In genomic region chr10:2631557-2631956, GRCh38 we compare ENCODE assay signal across 26 cellular contexts.
"Had no signal": no experiment of that assay in that cellular context is flagged by ENCODE, and none has a peak within 500 bp of the region (broad histone marks: within the 10 kb centered on the region; RNA-seq: fewer than 3 reads in every experiment).

No MANE protein-coding gene starts in this region.

- H3K27me3 Mint-ChIP-seq: activated CD4-positive, alpha-beta memory T cell treated with anti-CD3 and anti-CD28 coated beads, Interleukin-2, amount 10 ng/mL, durations not matched to agents 7 days and 5 days; activated naive CD4-positive, alpha-beta T cell treated with anti-CD3 and anti-CD28 coated beads, Interleukin-2, amount 10 ng/mL, durations not matched to agents 7 days and 5 days had no signal

- H3K36me3 ChIP-seq: brain microvascular endothelial cell, cardiac muscle cell had no signal

- H3K4me1 Mint-ChIP-seq: activated CD4-positive, alpha-beta memory T cell treated with anti-CD3 and anti-CD28 coated beads, Interleukin-2, amount 10 ng/mL, durations not matched to agents 7 days and 5 days; activated naive CD4-positive, alpha-beta T cell treated with anti-CD3 and anti-CD28 coated beads, Interleukin-2, amount 10 ng/mL, durations not matched to agents 7 days and 5 days; activated naive CD8-positive, alpha-beta T cell treated with anti-CD3 and anti-CD28 coated beads for 36 hours had no signal

- H3K4me2 ChIP-seq: SK-N-SH had no signal

- H3K4me3 Mint-ChIP-seq: activated CD4-positive, alpha-beta memory T cell treated with anti-CD3 and anti-CD28 coated beads, Interleukin-2, amount 10 ng/mL, durations not matched to agents 7 days and 5 days; activated naive CD4-positive, alpha-beta T cell treated with anti-CD3 and anti-CD28 coated beads, Interleukin-2, amount 10 ng/mL, durations not matched to agents 7 days and 5 days; activated naive CD8-positive, alpha-beta T cell treated with anti-CD3 and anti-CD28 coated beads for 36 hours had no signal

- H3K27ac Mint-ChIP-seq: activated CD4-positive, alpha-beta memory T cell treated with anti-CD3 and anti-CD28 coated beads, Interleukin-2, amount 10 ng/mL, durations not matched to agents 7 days and 5 days; activated naive CD4-positive, alpha-beta T cell treated with anti-CD3 and anti-CD28 coated beads, Interleukin-2, amount 10 ng/mL, durations not matched to agents 7 days and 5 days; activated naive CD8-positive, alpha-beta T cell treated with anti-CD3 and anti-CD28 coated beads for 36 hours; activated T-helper 2 cell treated with anti-CD3 and anti-CD28 coated beads, Interferon-gamma antibody, Interleukin-2, Interleukin-4, amounts not matched to agents 10 μg/mL and 5 μg/mL and 100 μg/mL, durations not matched to agents 14 hours and 24 hours and 36 hours had no signal

- H3K9ac ChIP-seq: SK-N-SH had no signal

- ATAC-seq: Panc1, Right ventricle myocardium inferior had no signal

- DNase-seq: activated CD4-positive, alpha-beta memory T cell treated with anti-CD3 and anti-CD28 coated beads, Interleukin-2, amount 10 ng/mL, durations not matched to agents 7 days and 5 days; activated CD4-positive, alpha-beta T cell treated with anti-CD3 and anti-CD28 coated beads, Interleukin-2, amount 50 U/mL, for 1 hour; activated CD4-positive, CD25-positive, alpha-beta regulatory T cell; activated gamma-delta T cell treated with Interleukin-2 at 50 U/mL for 16 hours; activated naive CD4-positive, alpha-beta T cell treated with anti-CD3 and anti-CD28 coated beads, Interleukin-2, amount 10 ng/mL, durations not matched to agents 7 days and 5 days; activated naive CD8-positive, alpha-beta T cell treated with anti-CD3 and anti-CD28 coated beads for 36 hours; activated T-cell treated with anti-CD3 and anti-CD28 coated beads for 4 hours; activated T-cell treated with anti-CD3 and anti-CD28 coated beads, Interleukin-2, amount 50 U/mL, for 48 hours; brain microvascular endothelial cell; Kasumi-1; KBM-7; NCI-H1417; NCI-H1694 treated with DMSO at 0.1 percent for 48 hours; NCI-H2107; NCI-H446; NCI-H524; NCI-H774; OCI-M1; RPMI8226; SK-N-SH; T-helper 1 cell had no signal

- H3K27me3 ChIP-seq: brain microvascular endothelial cell had no signal

- H3K36me3 Mint-ChIP-seq: activated naive CD4-positive, alpha-beta T cell treated with anti-CD3 and anti-CD28 coated beads, Interleukin-2, amount 10 ng/mL, durations not matched to agents 7 days and 5 days; activated naive CD8-positive, alpha-beta T cell treated with anti-CD3 and anti-CD28 coated beads for 36 hours had no signal

- H3K27ac ChIP-seq: brain microvascular endothelial cell, cardiac muscle cell, VCaP had no signal

- H3K9me3 Mint-ChIP-seq: activated CD4-positive, alpha-beta memory T cell treated with anti-CD3 and anti-CD28 coated beads, Interleukin-2, amount 10 ng/mL, durations not matched to agents 7 days and 5 days; activated naive CD4-positive, alpha-beta T cell treated with anti-CD3 and anti-CD28 coated beads, Interleukin-2, amount 10 ng/mL, durations not matched to agents 7 days and 5 days; activated naive CD8-positive, alpha-beta T cell treated with anti-CD3 and anti-CD28 coated beads for 36 hours; activated T-helper 2 cell treated with anti-CD3 and anti-CD28 coated beads, Interferon-gamma antibody, Interleukin-2, Interleukin-4, amounts not matched to agents 10 μg/mL and 5 μg/mL and 100 μg/mL, durations not matched to agents 14 hours and 24 hours and 36 hours had no signal

- H3K4me3 ChIP-seq: cardiac muscle cell had no signal
